9 cellular contexts compared by ENCODE assay signal in genomic region chr6:135114355-135115145, GRCh38. TPM values are rescaled to one million over a fixed set of nuclear protein-coding genes. Genes with fewer than 3 reads are reported as not detected.
DNase-seq lines count a peak whose midpoint lies in the region; ATAC-seq and TF ChIP-seq lines count a peak whose summit lies in the region.
"Had no signal": no experiment of that assay in that cellular context is flagged by ENCODE, and none has a peak within 500 bp of the region (broad histone marks: within the 10 kb centered on the region; RNA-seq: fewer than 3 reads in every experiment).

No MANE protein-coding gene starts in this region.

- H3K4me3 ChIP-seq in Peyer's patch (no peak overlapping the region), lower lobe of right lung (no peak overlapping the region), aorta (ENCODE audit: low read length in 2 of 2) (no peak overlapping the region)
- H3K4me3 ChIP-seq: lung had no signal

- intact Hi-C loops in lower lobe of right lung (cut with DNase I) (no loop called here), aorta (cut with DNase I) (loop anchor here in 1 of 2 donors (1.0 kb wide), 1 partner anchor 9 kb away; no protein-coding TSS in a partner anchor)

- DNase-seq in stimulated activated CD4-positive, alpha-beta T cell treated with anti-CD3 and anti-CD28 coated beads, Interleukin-2, amount 100 ng/mL, for 24 hours = peak; percentile 59 to 61
- DNase-seq in Peyer's patch = no peak
- DNase-seq in RKO (ENCODE audit: low spot score) = no peak
- DNase-seq in lower lobe of right lung = no peak
- DNase-seq in aorta = no peak

- H3K36me3 ChIP-seq in Peyer's patch = no peaks in the 10 kb centered on the region
- no peaks in the 10 kb centered on the region for H3K36me3 ChIP-seq in lower lobe of right lung
- H3K36me3 ChIP-seq in aorta (ENCODE audit: control insufficient read depth in 1 of 2, insufficient read depth in 2 of 2, low read length in 1 of 2) = no peaks in the 10 kb centered on the region

- H3K4me1 ChIP-seq in Peyer's patch (no peaks in the 10 kb centered on the region), lower lobe of right lung (no peaks in the 10 kb centered on the region), aorta (ENCODE audit: control insufficient read depth in 1 of 2, insufficient read depth in 2 of 2, low read length in 2 of 2) (no peaks in the 10 kb centered on the region)

- ATAC-seq in GM18867 (IDR thresholded peaks at IDR 0.05; ENCODE audit: unreplicated experiment) (peak; percentile 72), GM21786 (IDR thresholded peaks at IDR 0.05; ENCODE audit: unreplicated experiment) (peak; percentile 70), HG03571 (IDR thresholded peaks at IDR 0.05; ENCODE audit: unreplicated experiment) (peak; percentile 77), lower lobe of right lung (no peak), aorta (ENCODE audit: low FRiP score) (no peak)

- H3K9me3 ChIP-seq in Peyer's patch = no peaks in the 10 kb centered on the region
- H3K9me3 ChIP-seq in lower lobe of right lung = no peaks in the 10 kb centered on the region
- H3K9me3 ChIP-seq in aorta (ENCODE audit: control insufficient read depth, low read length) = no peaks in the 10 kb centered on the region

- 63% methylated on average over 11 of the region's 11 CpGs for WGBS in aorta, 2 donors

- H3K27ac ChIP-seq in Peyer's patch = no peak overlapping the region
- no peak overlapping the region for H3K27ac ChIP-seq in lower lobe of right lung
- no peak overlapping the region for H3K27ac ChIP-seq in aorta (ENCODE audit: low read depth in 1 of 2, low read length in 2 of 2)

- TF ChIP-seq CTCF in Peyer's patch (IDR thresholded peaks at IDR 0.05) (no peak), lower lobe of right lung (IDR thresholded peaks at IDR 0.05) (no peak)

- TF ChIP-seq POLR2A in Peyer's patch (IDR thresholded peaks at IDR 0.05) = no peak

- H3K27me3 ChIP-seq in Peyer's patch (no peaks in the 10 kb centered on the region), lower lobe of right lung (ENCODE audit: low read depth) (no peaks in the 10 kb centered on the region), aorta (ENCODE audit: control insufficient read depth in 1 of 2, insufficient read depth in 2 of 2, low read length in 1 of 2) (peaks cover 0 to 2% of the 10 kb centered on the region in 2 donors)

RNA-seq across cellular contexts. Expression of gene HBS1L, which starts 59.9 kb away (rescaled TPM):
- total RNA-seq in Peyer's patch = 10 to 100 TPM; 25.2 to 94.1 (median 37.5) TPM
- total RNA-seq in lower lobe of right lung = 51.3 TPM
- total RNA-seq in aorta = 10 to 100 TPM; 59.2 to 61.0 TPM
- 10 to 100 TPM; 21.9 to 37.6 TPM for polyA plus RNA-seq in aorta

Comparison
In these comparisons a context has a peak if more than half of its experiments do, and no peak if none do; other contexts are left out.
1. ATAC-seq: peak in GM18867 (single experiment), GM21786 (single experiment) and HG03571 (single experiment); none in lower lobe of right lung (0 of 2) and aorta (single experiment).
2. DNase-seq: peak in stimulated activated CD4-positive, alpha-beta T cell treated with anti-CD3 and anti-CD28 coated beads, Interleukin-2, amount 100 ng/mL, for 24 hours (2 of 2); none in Peyer's patch (0 of 3), RKO (single experiment), lower lobe of right lung (single experiment) and aorta (0 of 2).